In genomic region chr19:41795031-41795461, GRCh38 we compare ENCODE assay signal across 8 cellular contexts. TPM values are rescaled to one million over a fixed set of nuclear protein-coding genes. Genes with fewer than 3 reads are reported as not detected.
A peak's percentile ranks its signal among the peaks of the same experiment; 100 is the strongest.
DNase-seq lines count a peak whose midpoint lies in the region; ATAC-seq and TF ChIP-seq lines count a peak whose summit lies in the region.

No MANE protein-coding gene starts in this region.

- H2BK120ac ChIP-seq in H9 (ENCODE audit: low read depth, low read length, poor library complexity, severe bottlenecking): no peak overlapping the region

- H2BK12ac ChIP-seq in H9 (ENCODE audit: insufficient read length, low read depth, low read length): no peak overlapping the region

- H3K4me2 ChIP-seq in BLaER1 (peak overlapping the region; percentile 40; the same call in 1 of the 2 replicates), H9 (ENCODE audit: insufficient read depth, insufficient read length, low read length) (no peak overlapping the region)

- H3K9me3 Mint-ChIP-seq in H9 (peaks cover 2 to 75% of the 10 kb centered on the region in 2 experiments), endothelial cell (ENCODE audit: unreplicated experiment) (no peaks in the 10 kb centered on the region)
- H3K9me3 Mint-ChIP-seq in naive thymus-derived CD8-positive, alpha-beta T cell: no peaks in the 10 kb centered on the region

- H2BK20ac ChIP-seq in H9 (ENCODE audit: low read depth, low read length, poor library complexity, severe bottlenecking): no peak overlapping the region

- H2AFZ ChIP-seq in H9 (ENCODE audit: low read length): no peak overlapping the region

- H4K5ac ChIP-seq in H9 (ENCODE audit: insufficient read length, low read depth, low read length): no peak overlapping the region

- H3K4me3 ChIP-seq in BLaER1: no peak overlapping the region
- no peak overlapping the region for H3K4me3 ChIP-seq in testis

- H3K27me3 Mint-ChIP-seq in H9 (ENCODE audit: low read depth): peaks cover 16% of the 10 kb centered on the region
- no peaks in the 10 kb centered on the region for H3K27me3 Mint-ChIP-seq in endothelial cell (ENCODE audit: unreplicated experiment)
- peaks cover 14 to 47% (median 25%) of the 10 kb centered on the region in 5 donors for H3K27me3 Mint-ChIP-seq in naive thymus-derived CD8-positive, alpha-beta T cell

- H3K4ac ChIP-seq in H9 (ENCODE audit: low read depth, low read length): no peak overlapping the region

- H3K79me2 ChIP-seq in H9 (ENCODE audit: insufficient read depth, low read length): no peaks in the 10 kb centered on the region

- no peaks in the 10 kb centered on the region for H3K23me2 ChIP-seq in H9 (ENCODE audit: insufficient read length, low read depth, low read length, poor library complexity, severe bottlenecking)

- no peaks in the 10 kb centered on the region for H4K20me1 ChIP-seq in BLaER1
- no peaks in the 10 kb centered on the region for H4K20me1 ChIP-seq in H9 (ENCODE audit: control insufficient read depth, insufficient read depth, insufficient read length)

- H3K4me1 ChIP-seq in BLaER1: peaks cover 31% of the 10 kb centered on the region
- no peaks in the 10 kb centered on the region for H3K4me1 ChIP-seq in H9 (ENCODE audit: insufficient read depth, low read length)
- H3K4me1 ChIP-seq in testis: no peaks in the 10 kb centered on the region

- H3K27ac Mint-ChIP-seq in H9: no peak overlapping the region
- H3K27ac Mint-ChIP-seq in endothelial cell (ENCODE audit: unreplicated experiment): no peak overlapping the region
- H3K27ac Mint-ChIP-seq in naive thymus-derived CD8-positive, alpha-beta T cell: no peak overlapping the region

- peak; percentile 76 for TF ChIP-seq CTCF in H9 (conservative IDR thresholded peaks at IDR 0.05)
- TF ChIP-seq CTCF in endothelial cell (IDR thresholded peaks at IDR 0.05; ENCODE audit: unreplicated experiment): peak; percentile 81
- TF ChIP-seq CTCF in testis (IDR thresholded peaks at IDR 0.05): peak; percentile 10 to 72 (median 45)

- H3K14ac ChIP-seq in H9 (ENCODE audit: insufficient read depth, low read length): no peak overlapping the region

- no peak overlapping the region for H3K9ac ChIP-seq in BLaER1
- no peak overlapping the region for H3K9ac ChIP-seq in H9 (ENCODE audit: extremely low read depth, insufficient read length, low read length)

- H2BK5ac ChIP-seq in H9 (ENCODE audit: insufficient read length, low read length): no peak overlapping the region

- DNase-seq in H9 (peak; percentile 65), NCI-H460 (ENCODE audit: extremely low read depth, low read depth) (peak; percentile 40), endothelial cell (ENCODE audit: low spot score) (peak; percentile 64), testis (peak; percentile 73)
- peak; percentile 14 to 63 for DNase-seq in activated CD4-positive, alpha-beta T cell treated with anti-CD3 and anti-CD28 coated beads, Interleukin-2, amount 50 U/mL, for 24 hours (ENCODE audit: low read depth in 1 of 2, low spot score in 1 of 2)
- peak; percentile 17 to 81 (median 59) for DNase-seq in naive thymus-derived CD8-positive, alpha-beta T cell

- H3K27me3 ChIP-seq in BLaER1 (no peaks in the 10 kb centered on the region), H9 (ENCODE audit: insufficient read depth, low read length) (no peaks in the 10 kb centered on the region), testis (no peaks in the 10 kb centered on the region)

- no peak overlapping the region for H4K8ac ChIP-seq in H9 (replicated peaks; ENCODE audit: insufficient read length, low read depth, low read length)

- no peak overlapping the region for H4K91ac ChIP-seq in H9 (ENCODE audit: insufficient read length, low read depth, low read length)

- no peaks in the 10 kb centered on the region for H3K79me1 ChIP-seq in H9 (ENCODE audit: insufficient read depth, low read depth, low read length, poor library complexity, severe bottlenecking)

- no CpG with 5 or more reads among the region's 5 CpGs for WGBS in H9 (ENCODE audit: extremely low coverage, insufficient read length, low lambda C conversion rate)
- WGBS in testis, 2 donors: 59 to 60% methylated on average over 5 of the region's 5 CpGs

- no peak overlapping the region for H2BK15ac ChIP-seq in H9 (ENCODE audit: low read depth, low read length)

- no peak overlapping the region for H2AK5ac ChIP-seq in H9 (ENCODE audit: insufficient read length, low read length)

- POLR2A ChIA-PET in naive thymus-derived CD8-positive, alpha-beta T cell (lab: Charles Lee): no interaction called here

- H3K9me3 ChIP-seq in BLaER1 (no peaks in the 10 kb centered on the region), H9 (ENCODE audit: control insufficient read depth, low read depth, low read length) (no peaks in the 10 kb centered on the region), testis (no peaks in the 10 kb centered on the region)

- no peak overlapping the region for H3K56ac ChIP-seq in H9 (ENCODE audit: insufficient read length, low read depth, low read length)

- H3K4me3 Mint-ChIP-seq in H9 (no peak overlapping the region), endothelial cell (ENCODE audit: unreplicated experiment) (no peak overlapping the region)
- H3K4me3 Mint-ChIP-seq in naive thymus-derived CD8-positive, alpha-beta T cell: no peak overlapping the region

- intact Hi-C loops in testis (cut with DNase I; ENCODE audit: low total_unique reads): no loop called here

- no peak for TF ChIP-seq POLR2A in testis (IDR thresholded peaks at IDR 0.05)

- peak; percentile 90 to 94 for ATAC-seq in naive thymus-derived CD8-positive, alpha-beta T cell
- no peak for ATAC-seq in GM19035 (IDR thresholded peaks at IDR 0.05; ENCODE audit: unreplicated experiment)

- H3K36me3 Mint-ChIP-seq in H9 (ENCODE audit: insufficient read depth in 1 of 3, low read depth in 3 of 3) (no peaks in the 10 kb centered on the region; a peak in 1 of 7 replicates), endothelial cell (ENCODE audit: low read depth, unreplicated experiment) (no peaks in the 10 kb centered on the region)
- no peaks in the 10 kb centered on the region for H3K36me3 Mint-ChIP-seq in naive thymus-derived CD8-positive, alpha-beta T cell

- H3K18ac ChIP-seq in H9 (ENCODE audit: insufficient read length, low read depth, low read length): no peak overlapping the region

- no peak overlapping the region for H3K27ac ChIP-seq in BLaER1
- H3K27ac ChIP-seq in H9 (ENCODE audit: insufficient read length, low read depth, low read length): no peak overlapping the region
- H3K27ac ChIP-seq in testis: no peak overlapping the region

- no peak overlapping the region for H3T11ph ChIP-seq in H9 (ENCODE audit: low read length)

- H3K36me3 ChIP-seq in BLaER1 (no peaks in the 10 kb centered on the region), testis (ENCODE audit: low read depth, missing control alignments) (no peaks in the 10 kb centered on the region)

- no peak overlapping the region for H3K23ac ChIP-seq in H9 (ENCODE audit: insufficient read length, low read depth, low read length)

- no peaks in the 10 kb centered on the region for H3K4me1 Mint-ChIP-seq in H9
- H3K4me1 Mint-ChIP-seq in endothelial cell (ENCODE audit: unreplicated experiment): no peaks in the 10 kb centered on the region
- H3K4me1 Mint-ChIP-seq in naive thymus-derived CD8-positive, alpha-beta T cell: peaks cover 2 to 12% (median 5%) of the 10 kb centered on the region in 4 donors

RNA-seq across cellular contexts. Expression of gene CEACAM3, which starts 1.3 kb away (rescaled TPM):
- total RNA-seq in H9 (2021): not detected in 2 replicates
- total RNA-seq in NCI-H460 (2014; rRNA removed; shearing (Covaris generic)): not detected in 2 replicates
- polyA plus RNA-seq in NCI-H460 (2014; cell fraction: nucleus; rRNA removed): not detected in 2 replicates
- not detected for total RNA-seq in endothelial cell (ENCODE audit: unreplicated experiment)
- not detected for total RNA-seq in naive thymus-derived CD8-positive, alpha-beta T cell
- not detected for polyA plus RNA-seq in naive thymus-derived CD8-positive, alpha-beta T cell
- not detected for total RNA-seq in testis
- polyA plus RNA-seq in testis (ENCODE audit: insufficient read depth, low read depth, low replicate concordance): not detected

RNA-seq across cellular contexts. Expression of gene CEACAM6, which starts 39.7 kb away (rescaled TPM):
- total RNA-seq in H9 (2021) (not detected in 2 replicates), endothelial cell (ENCODE audit: unreplicated experiment) (not detected), testis (under 1 TPM in 1 of 2 donors, not detected in 1; 0.31 TPM)
- not detected in 2 replicates for total RNA-seq in NCI-H460 (2014; rRNA removed; shearing (Covaris generic))
- not detected in 2 replicates for polyA plus RNA-seq in NCI-H460 (2014; cell fraction: nucleus; rRNA removed)
- not detected for total RNA-seq in naive thymus-derived CD8-positive, alpha-beta T cell
- polyA plus RNA-seq in naive thymus-derived CD8-positive, alpha-beta T cell: not detected
- 0.29 TPM for polyA plus RNA-seq in testis (ENCODE audit: insufficient read depth, low read depth, low replicate concordance)

RNA-seq across cellular contexts. Expression of gene LYPD4, which starts 49.4 kb away (rescaled TPM):
- total RNA-seq in H9 (2021) (not detected in 2 replicates), endothelial cell (ENCODE audit: unreplicated experiment) (not detected), testis (10 to 100 TPM; 33.6 to 68.4 TPM)
- not detected in 2 replicates for total RNA-seq in NCI-H460 (2014; rRNA removed; shearing (Covaris generic))
- polyA plus RNA-seq in NCI-H460 (2014; cell fraction: nucleus; rRNA removed): not detected in 2 replicates
- total RNA-seq in naive thymus-derived CD8-positive, alpha-beta T cell: not detected
- polyA plus RNA-seq in naive thymus-derived CD8-positive, alpha-beta T cell: not detected
- polyA plus RNA-seq in testis (ENCODE audit: insufficient read depth, low read depth, low replicate concordance): 198 TPM

RNA-seq across cellular contexts. Expression of gene DMRTC2, which starts 49.8 kb away (rescaled TPM):
- not detected in 2 replicates for total RNA-seq in H9 (2021)
- total RNA-seq in NCI-H460 (2014; rRNA removed; shearing (Covaris generic)): not detected in 2 replicates
- polyA plus RNA-seq in NCI-H460 (2014; cell fraction: nucleus; rRNA removed): not detected in 2 replicates
- not detected for total RNA-seq in endothelial cell (ENCODE audit: unreplicated experiment)
- total RNA-seq in naive thymus-derived CD8-positive, alpha-beta T cell: not detected
- not detected for polyA plus RNA-seq in naive thymus-derived CD8-positive, alpha-beta T cell
- 10 to 100 TPM; 23.1 to 55.3 TPM for total RNA-seq in testis
- 71.0 TPM for polyA plus RNA-seq in testis (ENCODE audit: insufficient read depth, low read depth, low replicate concordance)

Comparison
In these comparisons a context has a peak if more than half of its experiments do, and no peak if none do; other contexts are left out.
1. RNA of gene LYPD4, which starts 49.4 kb away (total RNA-seq): 33.6 to 68.4 TPM in testis; not detected in H9, not detected in NCI-H460, not detected in endothelial cell (single experiment) and not detected in naive thymus-derived CD8-positive, alpha-beta T cell; every median in the first group is over 10 times any median in the second.
2. Peak in every context shown above with its lines, with median percentiles within 50 percentile points of each other: DNase-seq and CTCF ChIP-seq.